ENCODE assay signal across 14 cellular contexts in genomic region chr9:110334183-110334582, GRCh38.
A peak's percentile ranks its signal among the peaks of the same experiment; 100 is the strongest.
DNase-seq lines count a peak whose midpoint lies in the region; ATAC-seq and TF ChIP-seq lines count a peak whose summit lies in the region.
"Had no signal": no experiment of that assay in that cellular context is flagged by ENCODE, and none has a peak within 500 bp of the region (broad histone marks: within the 10 kb centered on the region; RNA-seq: fewer than 3 reads in every experiment).

No MANE protein-coding gene starts in this region.

- ATAC-seq in GM18505 (IDR thresholded peaks at IDR 0.05; ENCODE audit: unreplicated experiment) (peak; percentile 70), GM19468 (IDR thresholded peaks at IDR 0.05; ENCODE audit: extremely low read depth, unreplicated experiment) (peak; percentile 71), HG02852 (IDR thresholded peaks at IDR 0.05; ENCODE audit: unreplicated experiment) (peak; percentile 77), HG03521 (IDR thresholded peaks at IDR 0.05; ENCODE audit: unreplicated experiment) (peak; percentile 55)

- DNase-seq in DMS79 (lab: John Stamatoyannopoulos, UW) = no peak
- no peak for DNase-seq in 8988T
- no peak for DNase-seq in foreskin melanocyte
- DNase-seq in putamen (ENCODE audit: low spot score) = no peak
- DNase-seq: activated naive CD4-positive, alpha-beta T cell; AML-193; kidney glomerular epithelial cell; NCI-H2227 treated with DMSO at 0.1 percent for 48 hours; RPMI8226; stimulated activated naive CD4-positive, alpha-beta T cell had no signal

- TF ChIP-seq POLR2A in GM18505 (IDR thresholded peaks at IDR 0.05; ENCODE audit: borderline replicate concordance, extremely low read depth, insufficient read depth, insufficient read length) = no peak
